In the genomic region with DNA sequence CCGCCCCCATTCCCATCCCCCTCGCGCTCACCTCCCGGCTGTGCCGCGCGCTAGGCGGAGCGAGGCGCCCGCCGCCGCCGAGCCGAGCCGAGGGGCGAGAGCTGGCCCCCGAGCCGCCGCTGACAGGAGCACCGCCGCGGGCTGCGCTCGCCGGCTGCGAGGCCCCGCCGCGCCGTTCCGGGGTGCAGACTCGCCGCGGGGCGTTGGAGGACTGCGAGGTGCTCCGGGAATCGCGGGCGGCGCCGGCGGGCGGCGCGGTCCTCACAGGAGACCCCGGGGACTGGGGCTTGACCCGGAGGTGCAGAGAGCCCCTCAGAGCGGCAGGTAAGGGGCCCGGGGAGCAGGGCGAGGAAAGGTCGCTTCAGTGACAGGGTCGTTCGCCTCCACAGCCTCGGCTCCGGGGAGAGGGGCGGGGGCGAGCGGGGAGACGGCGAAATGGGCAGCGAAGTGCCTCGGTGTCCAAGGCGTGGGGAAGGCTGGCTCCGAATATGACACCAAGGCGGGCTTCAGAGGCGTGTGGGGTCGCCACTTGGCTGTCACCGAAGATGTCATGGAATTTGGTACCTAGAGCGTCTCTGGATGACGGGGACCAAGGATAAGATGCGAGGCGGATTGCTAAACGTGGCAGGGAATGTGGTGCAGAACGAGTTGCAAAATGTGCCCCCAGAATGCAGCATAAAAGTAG, we compare ENCODE assay signal across 8 cellular contexts. TPM values are rescaled to one million over a fixed set of nuclear protein-coding genes. Genes with fewer than 3 reads are reported as not detected.
A peak's percentile ranks its signal among the peaks of the same experiment; 100 is the strongest.
DNase-seq lines count a peak whose midpoint lies in the region; ATAC-seq and TF ChIP-seq lines count a peak whose summit lies in the region.

No MANE protein-coding gene starts in this region.

- CTCF ChIA-PET in Caco-2 (lab: Charles Lee): no interaction called here

- TF ChIP-seq CTCF in Caco-2 (IDR thresholded peaks at IDR 0.05; ENCODE audit: insufficient read depth in 1 of 2, low read depth in 1 of 2, low read length in 1 of 2, severe bottlenecking in 1 of 2, unreplicated experiment in 1 of 2) (no peak), cardiac muscle cell (IDR thresholded peaks at IDR 0.05; ENCODE audit: low read depth, low read length) (no peak), prostate gland (IDR thresholded peaks at IDR 0.05) (no peak)

- H3K4me3 Mint-ChIP-seq in Caco-2 (ENCODE audit: unreplicated experiment): peak overlapping the region; percentile 73

- H3K27ac ChIP-seq in cardiac muscle cell: peak overlapping the region; percentile 97
- H3K27ac ChIP-seq in prostate gland: peak overlapping the region; percentile 78 to 85

- H3K9me3 Mint-ChIP-seq in Caco-2 (ENCODE audit: unreplicated experiment): no peaks in the 10 kb centered on the region

- no TSS peak for BruUV-seq in Caco-2 (replicated peaks; lab: Mats Ljungman, UMichigan)

- H3K4me1 Mint-ChIP-seq in Caco-2 (ENCODE audit: low read depth, unreplicated experiment): peaks cover 7% of the 10 kb centered on the region

- H3K27me3 ChIP-seq in Caco-2 (replicated peaks; ENCODE audit: control insufficient read depth, insufficient read depth, low read length): no peaks in the 10 kb centered on the region
- peaks cover 24% of the 10 kb centered on the region for H3K27me3 ChIP-seq in NT2/D1 (ENCODE audit: insufficient read depth, insufficient read length)
- no peaks in the 10 kb centered on the region for H3K27me3 ChIP-seq in cardiac muscle cell
- no peaks in the 10 kb centered on the region for H3K27me3 ChIP-seq in prostate gland (replicated peaks; ENCODE audit: insufficient read depth)

- peak; percentile 30 for ATAC-seq in GM21825 (IDR thresholded peaks at IDR 0.05; ENCODE audit: unreplicated experiment)
- ATAC-seq in HG02970 (IDR thresholded peaks at IDR 0.05; ENCODE audit: low FRiP score, unreplicated experiment): no peak

- H3K9me3 ChIP-seq in Caco-2 (no peaks in the 10 kb centered on the region), NT2/D1 (ENCODE audit: insufficient read depth, low read length) (peaks cover 3% of the 10 kb centered on the region; the same call in 1 of the 2 replicates), cardiac muscle cell (ENCODE audit: low read depth) (no peaks in the 10 kb centered on the region), prostate gland (no peaks in the 10 kb centered on the region)

- POLR2A ChIA-PET in Caco-2 (lab: Charles Lee): no interaction called here

- TF ChIP-seq POLR2A in prostate gland (IDR thresholded peaks at IDR 0.05): no peak

- no peaks in the 10 kb centered on the region for H3K36me3 Mint-ChIP-seq in Caco-2 (ENCODE audit: insufficient read depth, unreplicated experiment)

- H3K9ac ChIP-seq in NT2/D1 (ENCODE audit: insufficient read length, low read depth): peak overlapping the region; percentile 71

- H3K27me3 Mint-ChIP-seq in Caco-2 (ENCODE audit: insufficient read depth, unreplicated experiment): peaks cover 32% of the 10 kb centered on the region

- H3K36me3 ChIP-seq in Caco-2 (ENCODE audit: control insufficient read depth, insufficient read depth, low read length) (no peaks in the 10 kb centered on the region), NT2/D1 (ENCODE audit: insufficient read depth, insufficient read length, low read length) (no peaks in the 10 kb centered on the region), cardiac muscle cell (no peaks in the 10 kb centered on the region), prostate gland (no peaks in the 10 kb centered on the region)

- no peaks in the 10 kb centered on the region for H3K4me1 ChIP-seq in Caco-2
- H3K4me1 ChIP-seq in NT2/D1 (ENCODE audit: insufficient read depth, insufficient read length): peaks cover 5% of the 10 kb centered on the region
- H3K4me1 ChIP-seq in cardiac muscle cell (ENCODE audit: low read depth): peaks cover 19% of the 10 kb centered on the region
- H3K4me1 ChIP-seq in prostate gland (replicated peaks): no peaks in the 10 kb centered on the region

- WGBS in prostate gland: under 1% methylated on average over 75 of the region's 76 CpGs

- intact Hi-C loops in Caco-2 (cut with micrococcal nuclease; ENCODE audit: unreplicated experiment) (no loop called here), prostate gland (cut with DNase I) (no loop called here)

- DNase-seq in Caco-2 (peak in 1 of 2 experiments; percentile 3), NT2/D1 (ENCODE audit: low read depth, low spot score) (no peak), cardiac muscle cell (ENCODE audit: low read depth in 1 of 2, low spot score in 1 of 2) (peak; percentile 22 to 65), prostate gland (ENCODE audit: low spot score) (peak; percentile 19), cortex of kidney (lab: John Stamatoyannopoulos, UW) (no peak)
- DNase-seq in activated gamma-delta T cell treated with anti-CD3 and anti-CD28 coated beads, Interleukin-2, amount 50 U/mL, for 16 hours (ENCODE audit: low read depth): peak; percentile 45

- no peak overlapping the region for H3K27ac Mint-ChIP-seq in Caco-2 (ENCODE audit: unreplicated experiment)

- H3K4me3 ChIP-seq in Caco-2 (ENCODE audit: low read depth, low read length) (peak overlapping the region; percentile 48), NT2/D1 (ENCODE audit: insufficient read length, low read depth) (peak overlapping the region; percentile 73), cardiac muscle cell (peak overlapping the region; percentile 98), prostate gland (peak overlapping the region; percentile 85 to 94)

RNA-seq across cellular contexts. Expression of a gene that starts 0.5 kb away (rescaled TPM):
- total RNA-seq in Caco-2 (2022): 1.9 and 4.1 TPM in 2 replicates
- total RNA-seq in cardiac muscle cell: 41.7 and 161 TPM in 2 replicates
- polyA plus RNA-seq in cardiac muscle cell: 49.1 and 123 TPM in 2 replicates
- total RNA-seq in prostate gland: 100 to 1,000 TPM in 1 of 2 donors, 1 to 10 TPM in 1; 8.0 to 193 TPM

Comparison
In these comparisons a context has a peak if more than half of its experiments do, and no peak if none do; other contexts are left out.
1. DNase-seq: peak in activated gamma-delta T cell treated with anti-CD3 and anti-CD28 coated beads, Interleukin-2, amount 50 U/mL, for 16 hours (single experiment), cardiac muscle cell (2 of 2) and prostate gland (single experiment); none in NT2/D1 (single experiment) and cortex of kidney (single experiment).
2. H3K4me3 ChIP-seq: peak in every context shown above with its lines; median percentile 98 in cardiac muscle cell; 90 in prostate gland; 73 in NT2/D1; 48 in Caco-2.